ENCODE assay signal across 24 cellular contexts in genomic region chr7:25665346-25665745, GRCh38.
A peak's percentile ranks its signal among the peaks of the same experiment; 100 is the strongest.
DNase-seq lines count a peak whose midpoint lies in the region; ATAC-seq, FAIRE-seq and TF ChIP-seq lines count a peak whose summit lies in the region.
"Had no signal": no experiment of that assay in that cellular context is flagged by ENCODE, and none has a peak within 500 bp of the region (broad histone marks: within the 10 kb centered on the region; RNA-seq: fewer than 3 reads in every experiment).

No MANE protein-coding gene starts in this region.

- peak overlapping the region in 1 of 2 donors; percentile 11 for H3K27ac ChIP-seq in tibial artery
- H3K27ac ChIP-seq: dorsolateral prefrontal cortex, epithelial cell of prostate had no signal

- H3K36me3 Mint-ChIP-seq in nephron progenitor cell (ENCODE audit: low read depth), result peaks cover 9% of the 10 kb centered on the region
- H3K36me3 Mint-ChIP-seq: stimulated activated effector memory CD8-positive, alpha-beta T cell treated with anti-CD3 and anti-CD28 coated beads, Interleukin-12 subunit alpha, Interleukin-12 subunit beta, amount 100 ng/mL, for 72 hours had no signal

- H3K9me3 Mint-ChIP-seq in nephron progenitor cell, result peaks cover 9% of the 10 kb centered on the region
- H3K9me3 Mint-ChIP-seq in stimulated activated naive CD8-positive, alpha-beta T cell treated with anti-CD3 and anti-CD28 coated beads, Interleukin-15, amount 100 ng/mL, for 72 hours, result no peaks in the 10 kb centered on the region
- H3K9me3 Mint-ChIP-seq: activated B cell treated with CpG ODN at 0.5 μM for 24 hours; central memory CD8-positive, alpha-beta T cell; stimulated activated effector memory CD8-positive, alpha-beta T cell treated with anti-CD3 and anti-CD28 coated beads, Interleukin-12 subunit alpha, Interleukin-12 subunit beta, amount 100 ng/mL, for 72 hours; T-helper 2 cell treated with Interferon-gamma antibody and Interleukin-4, amounts not matched to agents 5 μg/mL and 100 μg/mL, for 36 hours had no signal

- DNase-seq in bronchial epithelial cell (ENCODE audit: low read depth) (no peak), nephron progenitor cell (no peak), tibial artery (peak; percentile 64 to 75), NCI-H146 (lab: John Stamatoyannopoulos, UW) (no peak), DMS79 (lab: John Stamatoyannopoulos, UW) (no peak)
- DNase-seq in stimulated activated naive CD8-positive, alpha-beta T cell treated with anti-CD3 and anti-CD28 coated beads, Interleukin-15, amount 100 ng/mL, for 72 hours, result no peak
- DNase-seq: activated B cell treated with CpG ODN at 0.5 μM for 24 hours; activated CD4-positive, alpha-beta T cell treated with anti-CD3 and anti-CD28 coated beads, Interleukin-2, amount 50 U/mL, for 48 hours; activated T-cell treated with anti-CD3 and anti-CD28 coated beads for 4 hours; aorta; dorsolateral prefrontal cortex; left cardiac atrium; NCI-H1417 treated with DMSO at 0.1 percent for 48 hours; NCI-H510A treated with DMSO at 0.1 percent for 48 hours; NK-92 treated with Interleukin-12 subunit alpha and Interleukin-12 subunit beta, amount 100 ng/mL, for 24 hours; nucleus accumbens; SK-N-SH had no signal

- no peak for TF ChIP-seq RAD21 in Ishikawa (IDR thresholded peaks at IDR 0.05; ENCODE audit: low read depth)

- H3K27me3 ChIP-seq in bronchial epithelial cell (ENCODE audit: control insufficient read depth, insufficient read depth, low read length) (no peaks in the 10 kb centered on the region), tibial artery (no peaks in the 10 kb centered on the region)
- H3K27me3 ChIP-seq: tibial nerve had no signal

- no peaks in the 10 kb centered on the region for H3K36me3 ChIP-seq in bronchial epithelial cell (ENCODE audit: control insufficient read depth, insufficient read depth, low read length)
- no peaks in the 10 kb centered on the region for H3K36me3 ChIP-seq in tibial artery
- H3K36me3 ChIP-seq: tibial nerve had no signal

- FAIRE-seq in bronchial epithelial cell (lab: Jason Lieb, UNC), result peak; percentile 36

- ATAC-seq in stimulated activated naive CD8-positive, alpha-beta T cell treated with anti-CD3 and anti-CD28 coated beads, Interleukin-15, amount 100 ng/mL, for 72 hours, result no peak
- ATAC-seq: stimulated activated effector memory CD8-positive, alpha-beta T cell treated with anti-CD3 and anti-CD28 coated beads, Interleukin-12 subunit alpha, Interleukin-12 subunit beta, amount 100 ng/mL, for 72 hours had no signal

- intact Hi-C loops in tibial artery (cut with DNase I; ENCODE audit: low total_unique reads), result no loop called here

- H3K4me3 Mint-ChIP-seq in nephron progenitor cell, result peak overlapping the region; percentile 8
- no peak overlapping the region for H3K4me3 Mint-ChIP-seq in stimulated activated naive CD8-positive, alpha-beta T cell treated with anti-CD3 and anti-CD28 coated beads, Interleukin-15, amount 100 ng/mL, for 72 hours
- H3K4me3 Mint-ChIP-seq: activated B cell treated with CpG ODN at 0.5 μM for 24 hours; B cell; central memory CD8-positive, alpha-beta T cell; stimulated activated effector memory CD8-positive, alpha-beta T cell treated with anti-CD3 and anti-CD28 coated beads, Interleukin-12 subunit alpha, Interleukin-12 subunit beta, amount 100 ng/mL, for 72 hours; T-helper 2 cell treated with Interferon-gamma antibody and Interleukin-4, amounts not matched to agents 5 μg/mL and 100 μg/mL, for 36 hours had no signal

- H3K27me3 Mint-ChIP-seq in nephron progenitor cell (ENCODE audit: low read depth, poor library complexity), result no peaks in the 10 kb centered on the region
- H3K27me3 Mint-ChIP-seq in stimulated activated naive CD8-positive, alpha-beta T cell treated with anti-CD3 and anti-CD28 coated beads, Interleukin-15, amount 100 ng/mL, for 72 hours, result peaks cover 14% of the 10 kb centered on the region

- TF ChIP-seq CTCF in bronchial epithelial cell (IDR thresholded peaks at IDR 0.05; ENCODE audit: insufficient read depth, low read length, severe bottlenecking) (no peak), nephron progenitor cell (IDR thresholded peaks at IDR 0.05) (no peak), tibial artery (IDR thresholded peaks at IDR 0.05) (no peak)

- H3K4me1 Mint-ChIP-seq in nephron progenitor cell, result peaks cover 91% of the 10 kb centered on the region
- H3K4me1 Mint-ChIP-seq in stimulated activated naive CD8-positive, alpha-beta T cell treated with anti-CD3 and anti-CD28 coated beads, Interleukin-15, amount 100 ng/mL, for 72 hours, result peaks cover 9% of the 10 kb centered on the region
- H3K4me1 Mint-ChIP-seq: activated B cell treated with CpG ODN at 0.5 μM for 24 hours; B cell; central memory CD8-positive, alpha-beta T cell; stimulated activated effector memory CD8-positive, alpha-beta T cell treated with anti-CD3 and anti-CD28 coated beads, Interleukin-12 subunit alpha, Interleukin-12 subunit beta, amount 100 ng/mL, for 72 hours had no signal

- H3K4me1 ChIP-seq in tibial artery, result peaks cover 0 to 43% (median 21%) of the 10 kb centered on the region in 4 donors

- H3K9me3 ChIP-seq in tibial artery, result no peaks in the 10 kb centered on the region
- H3K9me3 ChIP-seq: SK-N-SH, tibial nerve had no signal

- H3K4me3 ChIP-seq in bronchial epithelial cell (ENCODE audit: low read depth, low read length) (no peak overlapping the region), tibial artery (no peak overlapping the region)
- H3K4me3 ChIP-seq: dorsolateral prefrontal cortex, tibial nerve had no signal

- H3K27ac Mint-ChIP-seq in nephron progenitor cell, result peak overlapping the region; percentile 6
- H3K27ac Mint-ChIP-seq in stimulated activated naive CD8-positive, alpha-beta T cell treated with anti-CD3 and anti-CD28 coated beads, Interleukin-15, amount 100 ng/mL, for 72 hours, result no peak overlapping the region
- H3K27ac Mint-ChIP-seq: activated B cell treated with CpG ODN at 0.5 μM for 24 hours; B cell; stimulated activated effector memory CD8-positive, alpha-beta T cell treated with anti-CD3 and anti-CD28 coated beads, Interleukin-12 subunit alpha, Interleukin-12 subunit beta, amount 100 ng/mL, for 72 hours; T-helper 2 cell treated with Interferon-gamma antibody and Interleukin-4, amounts not matched to agents 5 μg/mL and 100 μg/mL, for 36 hours had no signal

- TF ChIP-seq EP300 in Ishikawa (IDR thresholded peaks at IDR 0.05; ENCODE audit: borderline replicate concordance), result no peak

TF ChIP-seq in Ishikawa, 13 proteins besides CTCF, POLR2A, EP300 and RAD21:
- TF ChIP-seq TEAD4 (IDR thresholded peaks at IDR 0.05) (no peak), REST (IDR thresholded peaks at IDR 0.05; ENCODE audit: low read depth) (peak; percentile 52; the same call in 1 of the 2 replicates)

Comparison
In these comparisons a context has a peak if more than half of its experiments do, and no peak if none do; other contexts are left out.
1. DNase-seq: peak in tibial artery (2 of 2); none in bronchial epithelial cell (single experiment), nephron progenitor cell (single experiment), NCI-H146 (single experiment), DMS79 (single experiment) and stimulated activated naive CD8-positive, alpha-beta T cell treated with anti-CD3 and anti-CD28 coated beads, Interleukin-15, amount 100 ng/mL, for 72 hours (0 of 2).